18 cellular contexts compared by ENCODE assay signal in genomic region chr2:64922482-64923384, GRCh38.
DNase-seq lines count a peak whose midpoint lies in the region; ATAC-seq and TF ChIP-seq lines count a peak whose summit lies in the region.
"Had no signal": no experiment of that assay in that cellular context is flagged by ENCODE, and none has a peak within 500 bp of the region (broad histone marks: within the 10 kb centered on the region; RNA-seq: fewer than 3 reads in every experiment).

No MANE protein-coding gene starts in this region.

- H3K27me3 ChIP-seq in H7 (ENCODE audit: control insufficient read depth, insufficient read depth, low read length): no peaks in the 10 kb centered on the region
- H3K27me3 ChIP-seq in A673 (replicated peaks; ENCODE audit: insufficient read depth, low read depth, low read length, poor library complexity): no peaks in the 10 kb centered on the region
- H3K27me3 ChIP-seq: suprapubic skin had no signal

- CTCF ChIA-PET in A673 (lab: Charles Lee): no interaction called here

- no peaks in the 10 kb centered on the region for H3K9me3 ChIP-seq in A673 (ENCODE audit: low read depth, low read length, poor library complexity, severe bottlenecking)
- H3K9me3 ChIP-seq: psoas muscle, suprapubic skin had no signal

- H3K4me1 ChIP-seq in A673 (ENCODE audit: insufficient read depth, low read length, poor library complexity, severe bottlenecking): peaks cover 8% of the 10 kb centered on the region
- H3K4me1 ChIP-seq: suprapubic skin had no signal

- ATAC-seq in GM21526 (IDR thresholded peaks at IDR 0.05; ENCODE audit: low FRiP score, unreplicated experiment): no peak
- ATAC-seq: effector memory CD8-positive, alpha-beta T cell; psoas muscle had no signal

- no peaks in the 10 kb centered on the region for H3K36me3 ChIP-seq in H7 (replicated peaks; ENCODE audit: control insufficient read depth, insufficient read depth, low read length)
- H3K36me3 ChIP-seq in A673 (ENCODE audit: insufficient read depth, low read length, poor library complexity, severe bottlenecking): no peaks in the 10 kb centered on the region
- H3K36me3 ChIP-seq: suprapubic skin had no signal

- H3K27ac ChIP-seq in A673 (ENCODE audit: low read depth, low read length, poor library complexity, severe bottlenecking): no peak overlapping the region
- H3K27ac ChIP-seq: psoas muscle, suprapubic skin had no signal

- POLR2A ChIA-PET in A673 (lab: Charles Lee; ENCODE audit: low non-redundant PET): no interaction called here

- TF ChIP-seq CTCF in A673 (conservative IDR thresholded peaks at IDR 0.05; ENCODE audit: low read depth, low read length): no peak

- in situ Hi-C loops in SK-MEL-5 (cut with HindIII; ENCODE audit: low pct_unique_long_range_greater_than_20kb, low sequenced_read_pairs): no loop called here

- H3K4me3 ChIP-seq in H7 (ENCODE audit: insufficient read depth, low read depth, low read length): no peak overlapping the region
- no peak overlapping the region for H3K4me3 ChIP-seq in A673 (ENCODE audit: low read depth, low read length, poor library complexity, severe bottlenecking)
- H3K4me3 ChIP-seq: lung, psoas muscle, suprapubic skin had no signal

- intact Hi-C loops in posterior vena cava (cut with DNase I): no loop called here
- intact Hi-C loops in A673 (cut with micrococcal nuclease; ENCODE audit: unreplicated experiment): no loop called here

- DNase-seq in H7 (peak; percentile 53), SK-MEL-5 (ENCODE audit: low read depth, low spot score) (peak; percentile 28), iPS-NIHi11 (ENCODE audit: low spot score) (peak; percentile 59), posterior vena cava (ENCODE audit: low spot score) (peak; percentile 62), A673 (ENCODE audit: low spot score) (no peak), inferior parietal cortex (ENCODE audit: extremely low spot score) (no peak)
- no peak for DNase-seq in activated CD4-positive, alpha-beta T cell treated with anti-CD3 and anti-CD28 coated beads, Interleukin-2, amount 50 U/mL, for 1 hour
- DNase-seq: activated CD4-positive, alpha-beta T cell treated with anti-CD3 and anti-CD28 coated beads for 1 hour; AML-193; amniotic stem cell; effector memory CD8-positive, alpha-beta T cell; HFFc6; NCI-H1694 treated with DMSO at 0.1 percent for 48 hours; psoas muscle; SHP77 had no signal

- no TSS peak for BruUV-seq in A673 (replicated peaks; lab: Mats Ljungman, UMichigan)

Comparison
In these comparisons a context has a peak if more than half of its experiments do, and no peak if none do; other contexts are left out.
1. DNase-seq: peak in H7 (single experiment), SK-MEL-5 (single experiment), iPS-NIHi11 (single experiment) and posterior vena cava (single experiment); none in activated CD4-positive, alpha-beta T cell treated with anti-CD3 and anti-CD28 coated beads, Interleukin-2, amount 50 U/mL, for 1 hour (single experiment), A673 (single experiment) and inferior parietal cortex (single experiment).